In genomic region chrY:13671122-13671521, GRCh38 we compare ENCODE assay signal across 8 cellular contexts. TPM values are rescaled to one million over a fixed set of nuclear protein-coding genes. Genes with fewer than 3 reads are reported as not detected.
"Had no signal": no experiment of that assay in that cellular context is flagged by ENCODE, and none has a peak within 500 bp of the region (broad histone marks: within the 10 kb centered on the region; RNA-seq: fewer than 3 reads in every experiment).

No MANE protein-coding gene starts in this region.

- H3K4me3 ChIP-seq: GM23338 had no signal

- ATAC-seq: GM23338 had no signal

- DNase-seq: H9, HCEC 1CT, IMR-90 had no signal

- H2AFZ ChIP-seq: GM23338 had no signal

- H3K4me2 ChIP-seq: GM23338 had no signal

- H3K9me3 Mint-ChIP-seq: H9 had no signal

- H3K27ac Mint-ChIP-seq: GM23338, H9 had no signal

- FAIRE-seq: H1, H54, HTR-8/SVneo had no signal

RNA-seq across cellular contexts. Expression of gene TMSB4Y, which starts 32.6 kb away (rescaled TPM):
- total RNA-seq: H9, HT-29, IMR-90 had no signal
